In the genomic region with DNA sequence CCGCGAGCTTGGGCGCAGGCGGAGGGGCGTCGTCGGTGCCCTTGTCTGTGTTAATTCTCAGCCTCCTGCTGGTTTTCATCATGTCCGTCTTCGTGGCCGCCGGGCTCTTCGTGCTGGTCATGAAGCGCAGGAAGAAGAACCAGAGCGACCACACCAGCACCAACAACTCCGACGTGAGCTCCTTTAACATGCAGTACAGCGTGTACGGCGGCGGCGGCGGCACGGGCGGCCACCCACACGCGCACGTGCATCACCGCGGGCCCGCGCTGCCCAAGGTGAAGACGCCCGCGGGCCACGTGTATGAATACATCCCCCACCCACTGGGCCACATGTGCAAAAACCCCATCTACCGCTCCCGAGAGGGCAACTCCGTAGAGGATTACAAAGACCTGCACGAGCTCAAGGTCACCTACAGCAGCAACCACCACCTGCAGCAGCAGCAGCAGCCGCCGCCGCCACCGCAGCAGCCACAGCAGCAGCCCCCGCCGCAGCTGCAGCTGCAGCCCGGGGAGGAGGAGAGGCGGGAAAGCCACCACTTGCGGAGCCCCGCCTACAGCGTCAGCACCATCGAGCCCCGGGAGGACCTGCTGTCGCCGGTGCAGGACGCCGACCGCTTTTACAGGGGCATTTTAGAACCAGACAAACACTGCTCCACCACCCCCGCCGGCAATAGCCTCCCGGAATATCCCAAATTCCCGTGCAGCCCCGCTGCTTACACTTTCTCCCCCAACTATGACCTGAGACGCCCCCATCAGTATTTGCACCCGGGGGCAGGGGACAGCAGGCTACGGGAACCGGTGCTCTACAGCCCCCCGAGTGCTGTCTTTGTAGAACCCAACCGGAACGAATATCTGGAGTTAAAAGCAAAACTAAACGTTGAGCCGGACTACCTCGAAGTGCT, we compare ENCODE assay signal across 8 cellular contexts. TPM values are rescaled to one million over a fixed set of nuclear protein-coding genes. Genes with fewer than 3 reads are reported as not detected.
DNase-seq lines count a peak whose midpoint lies in the region; ATAC-seq, FAIRE-seq and TF ChIP-seq lines count a peak whose summit lies in the region.

No MANE protein-coding gene starts in this region.

- peak overlapping the region; percentile 19 for H3K27ac ChIP-seq in angular gyrus (ENCODE audit: low read depth, low read length)
- no peak overlapping the region for H3K27ac ChIP-seq in kidney (ENCODE audit: low read depth in 2 of 2, low read length in 2 of 2)

- FAIRE-seq in kidney (lab: Jason Lieb, UNC), result no peak

- peaks cover 0 to 2% of the 10 kb centered on the region in 2 donors for H3K4me1 ChIP-seq in kidney (ENCODE audit: control insufficient read depth in 1 of 2, insufficient read depth in 1 of 2, low read depth in 1 of 2, low read length in 2 of 2)

- H3K9ac ChIP-seq in kidney (ENCODE audit: low read length in 2 of 2), result no peak overlapping the region

- no peaks in the 10 kb centered on the region for H3K36me3 ChIP-seq in kidney (ENCODE audit: control insufficient read depth in 1 of 2, insufficient read depth in 2 of 2, low read length in 2 of 2)

- H3K4me1 Mint-ChIP-seq in stimulated activated naive CD8-positive, alpha-beta T cell treated with anti-CD3 and anti-CD28 coated beads, Interleukin-15, amount 100 ng/mL, for 72 hours, result peaks cover 28% of the 10 kb centered on the region

- peaks cover 0 to 14% of the 10 kb centered on the region in 2 donors for H3K9me3 Mint-ChIP-seq in stimulated activated naive CD8-positive, alpha-beta T cell treated with anti-CD3 and anti-CD28 coated beads, Interleukin-15, amount 100 ng/mL, for 72 hours

- H3K27me3 Mint-ChIP-seq in stimulated activated naive CD8-positive, alpha-beta T cell treated with anti-CD3 and anti-CD28 coated beads, Interleukin-15, amount 100 ng/mL, for 72 hours, result peaks cover 61% of the 10 kb centered on the region

- peak overlapping the region; percentile 39 to 51 for H3K4me3 ChIP-seq in kidney (ENCODE audit: low read length in 2 of 2)

- no peak for TF ChIP-seq CTCF in kidney (IDR thresholded peaks at IDR 0.05; ENCODE audit: borderline replicate concordance, extremely low read depth, insufficient read depth)

- H3K27ac Mint-ChIP-seq in stimulated activated naive CD8-positive, alpha-beta T cell treated with anti-CD3 and anti-CD28 coated beads, Interleukin-15, amount 100 ng/mL, for 72 hours, result no peak overlapping the region

- H3K4me3 Mint-ChIP-seq in stimulated activated naive CD8-positive, alpha-beta T cell treated with anti-CD3 and anti-CD28 coated beads, Interleukin-15, amount 100 ng/mL, for 72 hours, result peak overlapping the region; percentile 62 to 78

- DNase-seq in COLO668 (lab: John Stamatoyannopoulos, UW; ENCODE audit: unreplicated experiment), result peak; percentile 95
- peak; percentile 50 for DNase-seq in NCI-H128 (lab: John Stamatoyannopoulos, UW; ENCODE audit: unreplicated experiment)
- DNase-seq in kidney, result peak; percentile 76
- DNase-seq in stimulated activated naive CD8-positive, alpha-beta T cell treated with anti-CD3 and anti-CD28 coated beads, Interleukin-15, amount 100 ng/mL, for 72 hours, result peak in 1 of 2 donors; percentile 9
- no peak for DNase-seq in GDM1 (lab: John Stamatoyannopoulos, UW)
- DNase-seq in SIG-M5 treated with dmso at 0.1 percent for 504 hours (lab: John Stamatoyannopoulos, UW; ENCODE audit: unreplicated experiment), result no peak
- no peak for DNase-seq in NCI-H446 (lab: John Stamatoyannopoulos, UW)

- intact Hi-C loops in kidney (cut with DNase I), result no loop called here

- peak; percentile 60 for ATAC-seq in stimulated activated naive CD8-positive, alpha-beta T cell treated with anti-CD3 and anti-CD28 coated beads, Interleukin-15, amount 100 ng/mL, for 72 hours

- H3K9me3 ChIP-seq in kidney (ENCODE audit: control insufficient read depth in 1 of 2, low read length in 2 of 2), result peaks cover 2 to 3% of the 10 kb centered on the region in 2 donors

RNA-seq across cellular contexts. Expression of gene SLITRK5, which starts 6.4 kb away (rescaled TPM):
- 0.09 TPM for total RNA-seq in kidney
- not detected for polyA plus RNA-seq in kidney (ENCODE audit: insufficient read depth, low read depth, low replicate concordance)

Comparison
In these comparisons a context has a peak if more than half of its experiments do, and no peak if none do; other contexts are left out.
1. DNase-seq: peak in COLO668 (single experiment), NCI-H128 (single experiment) and kidney (single experiment); none in GDM1 (single experiment), SIG-M5 treated with dmso at 0.1 percent for 504 hours (single experiment) and NCI-H446 (0 of 2).